ENCODE assay signal across 15 cellular contexts in the genomic region with DNA sequence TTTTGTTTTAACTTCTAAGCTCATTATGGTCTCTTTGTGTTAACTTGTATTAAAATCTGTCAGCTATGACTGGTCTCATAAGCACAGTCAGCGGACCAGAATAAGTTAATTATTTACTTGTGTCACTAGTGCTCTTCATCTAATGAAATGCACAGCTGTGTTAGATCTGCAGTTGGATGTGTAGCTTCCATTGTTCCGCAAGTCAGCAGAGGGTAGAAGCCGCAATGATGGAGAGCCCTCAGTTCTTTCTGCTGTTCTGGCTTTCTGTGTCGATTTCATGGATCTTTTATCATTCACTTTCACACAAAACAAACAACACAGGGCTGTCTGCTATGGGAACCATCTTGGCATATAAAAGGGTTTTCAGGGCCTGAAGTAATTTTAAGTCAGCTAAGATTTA.
DNase-seq lines count a peak whose midpoint lies in the region; ATAC-seq and TF ChIP-seq lines count a peak whose summit lies in the region.
"Had no signal": no experiment of that assay in that cellular context is flagged by ENCODE, and none has a peak within 500 bp of the region (broad histone marks: within the 10 kb centered on the region; RNA-seq: fewer than 3 reads in every experiment).

No MANE protein-coding gene starts in this region.

- CTCF ChIA-PET in A673 (lab: Charles Lee): no interaction called here

- no peak overlapping the region for H3K27ac Mint-ChIP-seq in activated T-helper 2 cell treated with anti-CD3 and anti-CD28 coated beads, Interferon-gamma antibody, Interleukin-2, Interleukin-4, amounts not matched to agents 10 μg/mL and 5 μg/mL and 100 μg/mL, durations not matched to agents 14 hours and 24 hours and 36 hours
- H3K27ac Mint-ChIP-seq: activated CD4-positive, alpha-beta T cell treated with anti-CD3 and anti-CD28 coated beads, Interleukin-2, amount 10 ng/mL, durations not matched to agents 24 days and 14 days; activated T-cell treated with anti-CD3 and anti-CD28 coated beads, Interleukin-2, amount 50 U/mL, for 24 hours had no signal

- ATAC-seq in HG03521 (IDR thresholded peaks at IDR 0.05; ENCODE audit: unreplicated experiment) (no peak), upper lobe of right lung (no peak)

- no peaks in the 10 kb centered on the region for H3K27me3 Mint-ChIP-seq in activated T-helper 2 cell treated with anti-CD3 and anti-CD28 coated beads, Interferon-gamma antibody, Interleukin-2, Interleukin-4, amounts not matched to agents 10 μg/mL and 5 μg/mL and 100 μg/mL, durations not matched to agents 14 hours and 24 hours and 36 hours (ENCODE audit: low read depth)
- H3K27me3 Mint-ChIP-seq: activated CD4-positive, alpha-beta T cell treated with anti-CD3 and anti-CD28 coated beads, Interleukin-2, amount 10 ng/mL, durations not matched to agents 24 days and 14 days; activated T-cell treated with anti-CD3 and anti-CD28 coated beads, Interleukin-2, amount 50 U/mL, for 24 hours had no signal

- H3K9ac ChIP-seq in SK-N-MC (ENCODE audit: insufficient read length): no peak overlapping the region

- H3K4me3 Mint-ChIP-seq in activated T-helper 2 cell treated with anti-CD3 and anti-CD28 coated beads, Interferon-gamma antibody, Interleukin-2, Interleukin-4, amounts not matched to agents 10 μg/mL and 5 μg/mL and 100 μg/mL, durations not matched to agents 14 hours and 24 hours and 36 hours (ENCODE audit: low read depth): no peak overlapping the region
- H3K4me3 Mint-ChIP-seq: activated CD4-positive, alpha-beta T cell treated with anti-CD3 and anti-CD28 coated beads, Interleukin-2, amount 10 ng/mL, durations not matched to agents 24 days and 14 days; activated T-cell treated with anti-CD3 and anti-CD28 coated beads, Interleukin-2, amount 50 U/mL, for 24 hours had no signal

- no peaks in the 10 kb centered on the region for H3K9me3 Mint-ChIP-seq in activated T-helper 2 cell treated with anti-CD3 and anti-CD28 coated beads, Interferon-gamma antibody, Interleukin-2, Interleukin-4, amounts not matched to agents 10 μg/mL and 5 μg/mL and 100 μg/mL, durations not matched to agents 14 hours and 24 hours and 36 hours
- H3K9me3 Mint-ChIP-seq: activated CD4-positive, alpha-beta T cell treated with anti-CD3 and anti-CD28 coated beads, Interleukin-2, amount 10 ng/mL, durations not matched to agents 24 days and 14 days; activated T-cell treated with anti-CD3 and anti-CD28 coated beads, Interleukin-2, amount 50 U/mL, for 24 hours had no signal

- intact Hi-C loops in A673 (cut with micrococcal nuclease; ENCODE audit: unreplicated experiment) (no loop called here), upper lobe of right lung (cut with DNase I) (no loop called here)
- intact Hi-C loops in activated T-helper 2 cell treated with anti-CD3 and anti-CD28 coated beads, Interferon-gamma antibody, Interleukin-2, Interleukin-4, amounts not matched to agents 10 μg/mL and 5 μg/mL and 100 μg/mL, durations not matched to agents 14 hours and 24 hours and 36 hours (cut with micrococcal nuclease): no loop called here

- H3K4me1 ChIP-seq in A673 (ENCODE audit: insufficient read depth, low read length, poor library complexity, severe bottlenecking) (peaks cover 22% of the 10 kb centered on the region), upper lobe of right lung (no peaks in the 10 kb centered on the region)
- H3K4me1 ChIP-seq: esophagus muscularis mucosa, prostate gland had no signal

- POLR2A ChIA-PET in A673 (lab: Charles Lee; ENCODE audit: low non-redundant PET): interaction anchor here (0.9 kb wide), 1 partner anchor 462 kb away, joined by 5 read pairs; a partner anchor contains a TSS

- BruUV-seq in A673 (replicated peaks; lab: Mats Ljungman, UMichigan): no TSS peak

- no peaks in the 10 kb centered on the region for H3K9me3 ChIP-seq in A673 (ENCODE audit: low read depth, low read length, poor library complexity, severe bottlenecking)
- no peaks in the 10 kb centered on the region for H3K9me3 ChIP-seq in SK-N-MC (ENCODE audit: low read depth, low read length)
- H3K9me3 ChIP-seq in upper lobe of right lung: no peaks in the 10 kb centered on the region
- H3K9me3 ChIP-seq: esophagus muscularis mucosa, prostate gland had no signal

- peaks cover 15% of the 10 kb centered on the region for H3K36me3 Mint-ChIP-seq in activated T-helper 2 cell treated with anti-CD3 and anti-CD28 coated beads, Interferon-gamma antibody, Interleukin-2, Interleukin-4, amounts not matched to agents 10 μg/mL and 5 μg/mL and 100 μg/mL, durations not matched to agents 14 hours and 24 hours and 36 hours (ENCODE audit: low read depth)

- H3K27me3 ChIP-seq in A673 (replicated peaks; ENCODE audit: insufficient read depth, low read depth, low read length, poor library complexity) (no peaks in the 10 kb centered on the region), upper lobe of right lung (no peaks in the 10 kb centered on the region)
- H3K27me3 ChIP-seq: esophagus muscularis mucosa had no signal

- no peak overlapping the region for H3K4me3 ChIP-seq in A673 (ENCODE audit: low read depth, low read length, poor library complexity, severe bottlenecking)
- H3K4me3 ChIP-seq in SK-N-MC: no peak overlapping the region
- no peak overlapping the region for H3K4me3 ChIP-seq in upper lobe of right lung
- H3K4me3 ChIP-seq: esophagus muscularis mucosa, prostate gland had no signal

- TF ChIP-seq CTCF in A673 (conservative IDR thresholded peaks at IDR 0.05; ENCODE audit: low read depth, low read length): no peak
- TF ChIP-seq CTCF in upper lobe of right lung (IDR thresholded peaks at IDR 0.05): no peak

- H3K27ac ChIP-seq in A673 (ENCODE audit: low read depth, low read length, poor library complexity, severe bottlenecking) (no peak overlapping the region), SK-N-MC (peak overlapping the region; percentile 33; the same call in 1 of the 2 replicates), upper lobe of right lung (no peak overlapping the region)
- H3K27ac ChIP-seq: esophagus muscularis mucosa, prostate gland had no signal

- H3K36me3 ChIP-seq in A673 (ENCODE audit: insufficient read depth, low read length, poor library complexity, severe bottlenecking) (peaks cover 5% of the 10 kb centered on the region), SK-N-MC (ENCODE audit: insufficient read depth, low read length) (peaks cover 12% of the 10 kb centered on the region; the same call in 1 of the 2 replicates), upper lobe of right lung (peaks cover 16% of the 10 kb centered on the region)
- H3K36me3 ChIP-seq: prostate gland had no signal

- peak; percentile 78 for DNase-seq in A673 (ENCODE audit: low spot score)
- peak; percentile 1 for DNase-seq in HK-2 (ENCODE audit: unreplicated experiment)
- DNase-seq in SK-N-MC (ENCODE audit: low read depth, low spot score): no peak
- peak; percentile 77 for DNase-seq in left kidney (ENCODE audit: low read depth, low spot score)
- no peak for DNase-seq in SIG-M5 (lab: John Stamatoyannopoulos, UW)
- no peak for DNase-seq in activated T-helper 2 cell treated with anti-CD3 and anti-CD28 coated beads, Interferon-gamma antibody, Interleukin-2, Interleukin-4, amounts not matched to agents 10 μg/mL and 5 μg/mL and 100 μg/mL, durations not matched to agents 14 hours and 24 hours and 36 hours (ENCODE audit: low spot score)
- DNase-seq in upper lobe of right lung: no peak
- DNase-seq: activated CD4-positive, alpha-beta T cell treated with anti-CD3 and anti-CD28 coated beads, Interleukin-2, amount 10 ng/mL, durations not matched to agents 24 days and 14 days; activated T-cell treated with anti-CD3 and anti-CD28 coated beads, Interleukin-2, amount 50 U/mL, for 24 hours; NCI-H1105; OCI-M1; stimulated activated CD4-positive, alpha-beta T cell treated with anti-CD3 and anti-CD28 coated beads, Interleukin-1b, Interleukin-23, amount 100 ng/mL, for 48 hours had no signal

- H3K4me1 Mint-ChIP-seq in activated T-helper 2 cell treated with anti-CD3 and anti-CD28 coated beads, Interferon-gamma antibody, Interleukin-2, Interleukin-4, amounts not matched to agents 10 μg/mL and 5 μg/mL and 100 μg/mL, durations not matched to agents 14 hours and 24 hours and 36 hours (ENCODE audit: low read depth): peaks cover 3% of the 10 kb centered on the region
- H3K4me1 Mint-ChIP-seq: activated CD4-positive, alpha-beta T cell treated with anti-CD3 and anti-CD28 coated beads, Interleukin-2, amount 10 ng/mL, durations not matched to agents 24 days and 14 days had no signal

Comparison
In these comparisons a context has a peak if more than half of its experiments do, and no peak if none do; other contexts are left out.
1. DNase-seq: peak in A673 (single experiment), HK-2 (single experiment) and left kidney (single experiment); none in SK-N-MC (single experiment), SIG-M5 (single experiment), activated T-helper 2 cell treated with anti-CD3 and anti-CD28 coated beads, Interferon-gamma antibody, Interleukin-2, Interleukin-4, amounts not matched to agents 10 μg/mL and 5 μg/mL and 100 μg/mL, durations not matched to agents 14 hours and 24 hours and 36 hours (single experiment) and upper lobe of right lung (single experiment).